ENCODE assay signal across 19 cellular contexts in genomic region chr9:113258282-113258681, GRCh38. TPM values are rescaled to one million over a fixed set of nuclear protein-coding genes. Genes with fewer than 3 reads are reported as not detected.
A peak's percentile ranks its signal among the peaks of the same experiment; 100 is the strongest.
DNase-seq lines count a peak whose midpoint lies in the region; ATAC-seq and TF ChIP-seq lines count a peak whose summit lies in the region.
"Had no signal": no experiment of that assay in that cellular context is flagged by ENCODE, and none has a peak within 500 bp of the region (broad histone marks: within the 10 kb centered on the region; RNA-seq: fewer than 3 reads in every experiment).

No MANE protein-coding gene starts in this region.

- DNase-seq in left lobe of liver (ENCODE audit: low spot score) = no peak
- no peak for DNase-seq in right lobe of liver
- DNase-seq in endothelial cell (ENCODE audit: low spot score) = no peak
- no peak for DNase-seq in UCSD-AML1 (lab: John Stamatoyannopoulos, UW; ENCODE audit: unreplicated experiment)
- DNase-seq: ACHN; AML-193; BE2C; Caco-2; CD8-positive, alpha-beta T cell; DMS153; DND-41; GOT3; HFFc6 had no signal

- H3K4me1 Mint-ChIP-seq in endothelial cell (ENCODE audit: unreplicated experiment) = no peaks in the 10 kb centered on the region

- WGBS in right lobe of liver (ENCODE audit: insufficient coverage, low coverage, low lambda C conversion rate, missing lambda C conversion rate) = 47% methylated on average over 1 of the region's 1 CpG

- no peak overlapping the region for H3K27ac Mint-ChIP-seq in endothelial cell (ENCODE audit: unreplicated experiment)
- H3K27ac Mint-ChIP-seq: CD8-positive, alpha-beta T cell; HFFc6 had no signal

- H3K4me1 ChIP-seq in right lobe of liver = peaks cover 0 to 45% (median 20%) of the 10 kb centered on the region in 4 donors
- H3K4me1 ChIP-seq: Caco-2, HAP-1 had no signal

- peaks cover 2% of the 10 kb centered on the region for H3K36me3 Mint-ChIP-seq in endothelial cell (ENCODE audit: low read depth, unreplicated experiment)

- no peak overlapping the region for H3K4me3 Mint-ChIP-seq in endothelial cell (ENCODE audit: unreplicated experiment)
- H3K4me3 Mint-ChIP-seq: CD8-positive, alpha-beta T cell; HFFc6 had no signal

- H3K9me3 ChIP-seq in right lobe of liver = no peaks in the 10 kb centered on the region
- H3K9me3 ChIP-seq: BE2C; BLaER1 treated with 17β-estradiol and CSF1 and Interleukin-3, amounts not matched to agents 10 nM and 100 nM; Caco-2; HAP-1 had no signal

- ATAC-seq in left lobe of liver (peak; percentile 61), right lobe of liver (peak; percentile 51 to 71 (median 68)), HG03135 (IDR thresholded peaks at IDR 0.05; ENCODE audit: unreplicated experiment) (no peak), HG03175 (IDR thresholded peaks at IDR 0.05; ENCODE audit: unreplicated experiment) (no peak)
- ATAC-seq: CD8-positive, alpha-beta T cell had no signal

- H3K4me3 ChIP-seq in right lobe of liver = no peak overlapping the region
- H3K4me3 ChIP-seq: BLaER1 treated with 17β-estradiol and CSF1 and Interleukin-3, amounts not matched to agents 10 nM and 100 nM; HAP-1 had no signal

- no peak for TF ChIP-seq POLR2A in right lobe of liver (IDR thresholded peaks at IDR 0.05)

- H3K27me3 Mint-ChIP-seq in endothelial cell (ENCODE audit: unreplicated experiment) = peaks cover 5% of the 10 kb centered on the region

- intact Hi-C loops in right lobe of liver (cut with DNase I) = no loop called here

- TF ChIP-seq CTCF in C4-2B (conservative IDR thresholded peaks at IDR 0.05) (no peak), VCaP (conservative IDR thresholded peaks at IDR 0.05) (no peak), right lobe of liver (IDR thresholded peaks at IDR 0.05) (no peak), endothelial cell (IDR thresholded peaks at IDR 0.05; ENCODE audit: unreplicated experiment) (no peak)

- peak overlapping the region; percentile 71; the same call in 1 of the 2 replicates for H3K27ac ChIP-seq in C4-2B
- H3K27ac ChIP-seq in VCaP = peak overlapping the region; percentile 61
- peak overlapping the region in 2 of 3 donors; percentile 13 to 31 for H3K27ac ChIP-seq in right lobe of liver
- H3K27ac ChIP-seq: BLaER1 treated with 17β-estradiol and CSF1 and Interleukin-3, amounts not matched to agents 10 nM and 100 nM had no signal

- no peaks in the 10 kb centered on the region for H3K9me3 Mint-ChIP-seq in endothelial cell (ENCODE audit: unreplicated experiment)
- H3K9me3 Mint-ChIP-seq: CD8-positive, alpha-beta T cell; HFFc6 had no signal

- no peaks in the 10 kb centered on the region for H3K27me3 ChIP-seq in right lobe of liver
- H3K27me3 ChIP-seq: BE2C; BLaER1 treated with 17β-estradiol and CSF1 and Interleukin-3, amounts not matched to agents 10 nM and 100 nM had no signal

- H3K36me3 ChIP-seq in right lobe of liver = peaks cover 0 to 21% (median under 1%) of the 10 kb centered on the region in 4 donors

RNA-seq across cellular contexts. Expression of gene CDC26, which starts 17.1 kb away (rescaled TPM):
- 17.8 TPM for total RNA-seq in left lobe of liver
- total RNA-seq in right lobe of liver = 10 to 100 TPM; 16.0 to 21.7 (median 18.5) TPM
- 27.0 TPM for total RNA-seq in endothelial cell (ENCODE audit: unreplicated experiment)

RNA-seq across cellular contexts. Expression of gene PRPF4, which starts 17.2 kb away (rescaled TPM):
- 12.0 TPM for total RNA-seq in left lobe of liver
- 10 to 100 TPM in 3 of 6 experiments, 1 to 10 TPM in 3; 6.9 to 13.0 (median 10.1) TPM for total RNA-seq in right lobe of liver
- total RNA-seq in endothelial cell (ENCODE audit: unreplicated experiment) = 20.5 TPM

RNA-seq across cellular contexts. Expression of gene SLC31A1, which starts 36.9 kb away (rescaled TPM):
- 74.9 TPM for total RNA-seq in left lobe of liver
- 10 to 100 TPM; 48.0 to 92.6 (median 71.5) TPM for total RNA-seq in right lobe of liver
- total RNA-seq in endothelial cell (ENCODE audit: unreplicated experiment) = 23.2 TPM

RNA-seq across cellular contexts. Expression of gene FKBP15, which starts 37.2 kb away (rescaled TPM):
- total RNA-seq in left lobe of liver (12.2 TPM), right lobe of liver (10 to 100 TPM; 11.1 to 17.2 (median 12.8) TPM), endothelial cell (ENCODE audit: unreplicated experiment) (30.2 TPM)

RNA-seq across cellular contexts. Expression of gene RNF183, which starts 44.9 kb away (rescaled TPM):
- total RNA-seq in left lobe of liver (0.20 TPM), right lobe of liver (under 1 TPM in 1 of 6 experiments, not detected in 5; 0.27 TPM), endothelial cell (ENCODE audit: unreplicated experiment) (not detected)
- total RNA-seq: CD8-positive, alpha-beta T cell; HFFc6 had no signal

Comparison
In these comparisons a context has a peak if more than half of its experiments do, and no peak if none do; other contexts are left out.
1. ATAC-seq: peak in left lobe of liver (single experiment) and right lobe of liver (4 of 4); none in HG03135 (single experiment) and HG03175 (single experiment).
2. Peak in every context shown above with its lines, with median percentiles within 50 percentile points of each other: H3K27ac ChIP-seq.